ENCODE assay signal across 23 cellular contexts in the genomic region with DNA sequence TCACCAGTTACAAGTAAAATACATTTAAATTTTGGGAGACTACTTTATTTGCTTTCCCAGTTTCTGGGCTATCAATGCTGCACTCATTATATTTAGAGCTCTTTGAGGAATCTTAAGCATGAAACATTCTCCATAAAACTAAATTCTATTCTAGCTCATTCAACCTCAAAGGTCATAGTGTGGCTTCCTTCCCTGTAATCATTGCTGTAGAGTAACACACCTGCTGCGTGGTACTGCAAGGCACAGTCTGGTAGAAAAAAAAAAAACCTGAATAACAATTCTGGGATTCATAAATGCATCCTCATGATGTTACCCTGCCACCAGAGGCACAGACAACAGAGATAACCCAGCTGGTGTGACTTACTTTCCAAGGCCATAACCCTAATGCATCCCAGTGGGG.
"Had no signal": no experiment of that assay in that cellular context is flagged by ENCODE, and none has a peak within 500 bp of the region (broad histone marks: within the 10 kb centered on the region; RNA-seq: fewer than 3 reads in every experiment).

No MANE protein-coding gene starts in this region.

- H3K4me3 Mint-ChIP-seq: activated CD4-positive, alpha-beta memory T cell treated with anti-CD3 and anti-CD28 coated beads for 36 hours; activated naive CD8-positive, alpha-beta T cell treated with anti-CD3 and anti-CD28 coated beads for 36 hours; naive thymus-derived CD4-positive, alpha-beta T cell; neural progenitor cell; T-helper 1 cell treated with Interleukin-12 subunit alpha and Interleukin-12 subunit beta and Interleukin-4 antibody, amounts not matched to agents 30 μg/mL and 1 μg/mL, for 36 hours had no signal

- H3K27ac ChIP-seq: epithelial cell of prostate, gastroesophageal sphincter, heart right ventricle, lower lobe of right lung, neural progenitor cell, ovary, upper lobe of left lung had no signal

- DNase-seq: activated CD4-positive, alpha-beta memory T cell treated with anti-CD3 and anti-CD28 coated beads for 36 hours; activated CD4-positive, alpha-beta T cell treated with anti-CD3 and anti-CD28 coated beads for 4 hours; activated CD4-positive, CD25-positive, alpha-beta regulatory T cell; activated naive CD4-positive, alpha-beta T cell treated with Interleukin-2 at 50 U/mL for 16 hours; activated naive CD8-positive, alpha-beta T cell treated with anti-CD3 and anti-CD28 coated beads for 36 hours; activated T-cell treated with anti-CD3 and anti-CD28 coated beads, Interleukin-2, amount 50 U/mL, for 48 hours; amniotic stem cell; cerebellar nuclear complex; cortex of kidney; heart right ventricle; kidney; lower lobe of right lung; naive thymus-derived CD4-positive, alpha-beta T cell; ovary; stimulated activated CD4-positive, alpha-beta T cell treated with anti-CD3 and anti-CD28 coated beads, Interleukin-4, amount 100 ng/mL, for 24 hours; stimulated activated naive CD8-positive, alpha-beta T cell treated with anti-CD3 and anti-CD28 coated beads, Interleukin-15, Interleukin-2, amounts not matched to agents 100 U/mL and 50 U/mL, for 24 hours; T1000; upper lobe of left lung had no signal

- H3K4me2 ChIP-seq: neural progenitor cell had no signal

- H3K36me3 Mint-ChIP-seq: activated CD4-positive, alpha-beta memory T cell treated with anti-CD3 and anti-CD28 coated beads for 36 hours; activated naive CD8-positive, alpha-beta T cell treated with anti-CD3 and anti-CD28 coated beads for 36 hours; naive thymus-derived CD4-positive, alpha-beta T cell; neural progenitor cell had no signal

- H3K4me1 Mint-ChIP-seq: activated naive CD8-positive, alpha-beta T cell treated with anti-CD3 and anti-CD28 coated beads for 36 hours; naive thymus-derived CD4-positive, alpha-beta T cell; neural progenitor cell had no signal

- H3K9me3 Mint-ChIP-seq: activated naive CD8-positive, alpha-beta T cell treated with anti-CD3 and anti-CD28 coated beads for 36 hours; neural progenitor cell had no signal

- ATAC-seq: gastroesophageal sphincter; heart right ventricle; left lobe of liver; lower lobe of right lung; naive thymus-derived CD4-positive, alpha-beta T cell; stimulated activated naive CD8-positive, alpha-beta T cell treated with anti-CD3 and anti-CD28 coated beads, Interleukin-15, Interleukin-2, amounts not matched to agents 100 U/mL and 50 U/mL, for 24 hours had no signal

- H3K9me3 ChIP-seq: lower lobe of right lung, ovary, upper lobe of left lung had no signal

- H3K27me3 Mint-ChIP-seq: activated CD4-positive, alpha-beta memory T cell treated with anti-CD3 and anti-CD28 coated beads for 36 hours; activated naive CD8-positive, alpha-beta T cell treated with anti-CD3 and anti-CD28 coated beads for 36 hours; naive thymus-derived CD4-positive, alpha-beta T cell had no signal

- H3K27me3 ChIP-seq: gastroesophageal sphincter, heart right ventricle, neural progenitor cell, ovary, upper lobe of left lung had no signal

- H3K4me3 ChIP-seq: gastroesophageal sphincter, heart right ventricle, lower lobe of right lung, neural progenitor cell, ovary, upper lobe of left lung had no signal

- H3K36me3 ChIP-seq: gastroesophageal sphincter, heart right ventricle, lower lobe of right lung, neural progenitor cell, ovary, upper lobe of left lung had no signal

- H3K27ac Mint-ChIP-seq: activated CD4-positive, alpha-beta memory T cell treated with anti-CD3 and anti-CD28 coated beads for 36 hours; activated naive CD8-positive, alpha-beta T cell treated with anti-CD3 and anti-CD28 coated beads for 36 hours; naive thymus-derived CD4-positive, alpha-beta T cell; neural progenitor cell; T-helper 1 cell treated with Interleukin-12 subunit alpha and Interleukin-12 subunit beta and Interleukin-4 antibody, amounts not matched to agents 30 μg/mL and 1 μg/mL, for 36 hours had no signal

- FAIRE-seq: kidney had no signal

- H3K4me1 ChIP-seq: gastroesophageal sphincter, heart right ventricle, lower lobe of right lung, neural progenitor cell, upper lobe of left lung had no signal

- H3K9ac ChIP-seq: neural progenitor cell had no signal

- H2AFZ ChIP-seq: neural progenitor cell had no signal
